8 cellular contexts compared by ENCODE assay signal in genomic region chr14:31420319-31421081, GRCh38.
DNase-seq lines count a peak whose midpoint lies in the region; ATAC-seq and TF ChIP-seq lines count a peak whose summit lies in the region.

Gene HEATR5A, minus strand, starts transcription at chr14:31420550. Its CDS starts 17,575 bp downstream, at chr14:31402975.

- peak within 1 kb of the TSS; percentile 93 for H3K4me3 ChIP-seq in astrocyte of the spinal cord (ENCODE audit: low read depth, low read length)
- H3K4me3 ChIP-seq in retinal pigment epithelial cell (ENCODE audit: low read length), result peak within 1 kb of the TSS; percentile 99

- peak; percentile 88 to 93 for DNase-seq in NCI-H2081 (lab: John Stamatoyannopoulos, UW)
- peak; percentile 94 for DNase-seq in T1000 (lab: John Stamatoyannopoulos, UW)
- DNase-seq in astrocyte of the spinal cord (ENCODE audit: low read depth, low spot score), result peak; percentile 97
- DNase-seq in hypothalamus (lab: John Stamatoyannopoulos, UW), result peak; percentile 35 to 98 (median 89)
- peak; percentile 84 for DNase-seq in retinal pigment epithelial cell (ENCODE audit: low read depth)

- in situ Hi-C loops in astrocyte of the spinal cord (cut with HindIII; ENCODE audit: low sequenced_read_pairs), result no loop called here

- H3K27ac ChIP-seq in 22Rv1, result peak within 1 kb of the TSS; percentile 77

- ATAC-seq in GM18517 (IDR thresholded peaks at IDR 0.05; ENCODE audit: unreplicated experiment), result peak; percentile 97
- peak; percentile 97 for ATAC-seq in HG03039 (IDR thresholded peaks at IDR 0.05; ENCODE audit: unreplicated experiment)

- TF ChIP-seq CTCF in 22Rv1 (IDR thresholded peaks at IDR 0.05) (peak; percentile 44), astrocyte of the spinal cord (IDR thresholded peaks at IDR 0.05; ENCODE audit: low read depth, low read length) (peak; percentile 27), retinal pigment epithelial cell (conservative IDR thresholded peaks at IDR 0.05; ENCODE audit: low read depth, low read length) (no peak)

Comparison
In these comparisons a context has a peak if more than half of its experiments do, and no peak if none do; other contexts are left out.
1. Peak in every context shown above with its lines: DNase-seq, ATAC-seq, H3K4me3 ChIP-seq and H3K27ac ChIP-seq.